20 cellular contexts compared by ENCODE assay signal in the genomic region with DNA sequence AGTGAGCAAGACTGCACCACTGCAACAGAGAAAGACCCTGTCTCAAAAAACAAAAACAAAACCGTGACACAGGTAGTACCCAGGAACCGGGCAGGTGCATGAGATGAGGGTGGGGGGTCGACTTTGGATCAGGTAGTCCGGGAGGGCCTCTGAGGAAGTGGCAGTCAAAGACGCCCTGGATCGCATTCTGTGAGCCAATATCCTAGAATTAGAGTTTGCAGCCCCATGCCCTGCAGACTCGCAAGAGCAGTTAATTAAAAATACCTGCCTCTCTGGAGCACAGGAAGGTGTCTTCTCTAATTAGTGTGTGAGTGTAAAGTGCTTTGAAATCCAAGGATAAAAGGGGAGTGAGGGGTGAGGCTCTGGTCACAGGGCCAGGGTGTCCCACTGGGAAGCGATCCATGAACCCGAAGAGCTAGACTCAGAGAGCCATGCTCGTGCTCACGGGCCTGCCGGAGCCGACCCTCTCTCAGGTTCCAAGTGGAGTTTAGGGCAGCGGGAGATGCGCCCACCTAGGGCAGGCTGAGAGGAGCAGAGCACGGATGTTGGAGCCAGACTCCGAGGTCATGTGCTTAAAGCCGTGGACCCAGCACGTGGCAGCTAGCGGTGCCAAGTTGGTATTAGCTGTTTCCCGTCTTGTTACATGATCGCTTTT.
A peak's percentile ranks its signal among the peaks of the same experiment; 100 is the strongest.
DNase-seq lines count a peak whose midpoint lies in the region; ATAC-seq, FAIRE-seq and TF ChIP-seq lines count a peak whose summit lies in the region.
"Had no signal": no experiment of that assay in that cellular context is flagged by ENCODE, and none has a peak within 500 bp of the region (broad histone marks: within the 10 kb centered on the region; RNA-seq: fewer than 3 reads in every experiment).

No MANE protein-coding gene starts in this region.

- H2BK12ac ChIP-seq in H1 (ENCODE audit: low read depth, low read length) (0 out of 2 replicates have a peak overlapping the region, but pooled peaks have one; percentile 31), trophoblast cell (ENCODE audit: low read length) (peak overlapping the region; percentile 44)

- BruUV-seq in MCF 10A (replicated peaks; lab: Mats Ljungman, UMichigan) (no TSS peak), mammary epithelial cell (replicated peaks; lab: Mats Ljungman, UMichigan) (no TSS peak)

- POLR2A ChIA-PET in MCF 10A (lab: Yijun Ruan, JAX) (interaction anchor here (0.9 to 2.9 kb wide), 8 partner anchors 16 to 318 kb away, joined by 3 to 12 read pairs (median 4); no protein-coding TSS in a partner anchor), H1 (lab: Charles Lee; ENCODE audit: partially characterized antibody) (interaction anchor here (0.9 kb wide), 1 partner anchor 9 kb away, joined by 3 read pairs; no protein-coding TSS in a partner anchor)

- H2BK5ac ChIP-seq in H1 (ENCODE audit: low read depth, low read length): no peak overlapping the region
- no peak overlapping the region for H2BK5ac ChIP-seq in trophoblast cell (ENCODE audit: low read depth, low read length, poor library complexity)

- H3K4me1 Mint-ChIP-seq in MCF 10A (ENCODE audit: insufficient read depth, unreplicated experiment): peaks cover 50% of the 10 kb centered on the region
- H3K4me1 Mint-ChIP-seq: B cell; CD4-positive, CD25-positive, alpha-beta regulatory T cell had no signal

- TF ChIP-seq CTCF in MCF 10A (IDR thresholded peaks at IDR 0.05; ENCODE audit: unreplicated experiment) (no peak), mammary epithelial cell (conservative IDR thresholded peaks at IDR 0.05 in 1 of 2, IDR thresholded peaks at IDR 0.05 in 1 of 2; ENCODE audit: extremely low read depth in 1 of 2, insufficient read depth in 1 of 2, low read depth in 1 of 2, low read length in 2 of 2) (no peak), H1 (IDR thresholded peaks at IDR 0.05; ENCODE audit: control extremely low read depth in 1 of 3, insufficient read depth in 1 of 3, low read depth in 1 of 3, low read length in 3 of 3) (no peak)

- no peaks in the 10 kb centered on the region for H3K27me3 Mint-ChIP-seq in MCF 10A (ENCODE audit: insufficient read depth, unreplicated experiment)

- H3K23ac ChIP-seq in H1 (ENCODE audit: insufficient read length) (no peak overlapping the region), trophoblast cell (ENCODE audit: low read length) (no peak overlapping the region)

- H3K4me3 Mint-ChIP-seq in MCF 10A (ENCODE audit: unreplicated experiment): no peak overlapping the region
- H3K4me3 Mint-ChIP-seq: B cell; CD4-positive, CD25-positive, alpha-beta regulatory T cell; H9 had no signal

- TF ChIP-seq POLR2A in H1 (IDR thresholded peaks at IDR 0.05; ENCODE audit: control extremely low read depth in 1 of 2, low read depth in 2 of 2, low read length in 2 of 2): no peak

- intact Hi-C loops in MCF 10A (cut with micrococcal nuclease) (no loop called here), mammary epithelial cell (cut with micrococcal nuclease) (loop anchor here (5.0 kb wide), 1 partner anchor 113 kb away; no protein-coding TSS in a partner anchor)

- no peaks in the 10 kb centered on the region for H3K9me3 ChIP-seq in mammary epithelial cell (replicated peaks; ENCODE audit: insufficient read depth, low read length)
- H3K9me3 ChIP-seq in H1 (ENCODE audit: insufficient read depth in 2 of 2, low read depth in 1 of 2, low read length in 1 of 2): no peaks in the 10 kb centered on the region
- H3K9me3 ChIP-seq in trophoblast cell (ENCODE audit: insufficient read depth, low read depth, low read length): no peaks in the 10 kb centered on the region

- no peak overlapping the region for H3K4me3 ChIP-seq in mammary epithelial cell (replicated peaks in 1 of 3; ENCODE audit: insufficient read depth in 1 of 3, low read depth in 2 of 3, low read length in 3 of 3)
- no peak overlapping the region for H3K4me3 ChIP-seq in H1 (ENCODE audit: extremely low read depth in 1 of 4, insufficient read depth in 2 of 4, low read depth in 3 of 4, low read length in 4 of 4)
- no peak overlapping the region for H3K4me3 ChIP-seq in trophoblast cell (ENCODE audit: low read depth, low read length)

- no peaks in the 10 kb centered on the region for H3K23me2 ChIP-seq in H1 (ENCODE audit: low read depth, low read length)

- H2BK15ac ChIP-seq in H1 (ENCODE audit: low read length): peak overlapping the region; percentile 48; the same call in 1 of the 2 replicates

- H3K9ac ChIP-seq in mammary epithelial cell (ENCODE audit: insufficient read depth, low read length): no peak overlapping the region
- H3K9ac ChIP-seq in H1 (replicated peaks in 1 of 4; ENCODE audit: extremely low read depth in 1 of 4, low read depth in 3 of 4, low read length in 3 of 4): no peak overlapping the region
- H3K9ac ChIP-seq in trophoblast cell (ENCODE audit: low read length): no peak overlapping the region

- H3K18ac ChIP-seq in H1 (ENCODE audit: extremely low read depth, low read length) (no peak overlapping the region), trophoblast cell (ENCODE audit: low read length) (no peak overlapping the region)

- no peaks in the 10 kb centered on the region for H4K20me1 ChIP-seq in mammary epithelial cell (ENCODE audit: insufficient read depth, low read length)
- H4K20me1 ChIP-seq in H1 (replicated peaks in 1 of 2; ENCODE audit: control insufficient read depth in 1 of 2, insufficient read depth in 2 of 2, low read length in 2 of 2): no peaks in the 10 kb centered on the region

- 0 out of 2 replicates have a peak overlapping the region, but pooled peaks have one; percentile 40 for H2BK20ac ChIP-seq in H1 (ENCODE audit: low read length)

- in situ Hi-C loops in mammary epithelial cell (cut with MboI; ENCODE audit: low sequenced_read_pairs in 2 of 2): no loop called here

- H3K4ac ChIP-seq in H1 (replicated peaks; ENCODE audit: insufficient read length, low read depth, low read length) (no peak overlapping the region), trophoblast cell (ENCODE audit: low read depth, low read length) (no peak overlapping the region)

- H4K8ac ChIP-seq in H1 (ENCODE audit: extremely low read depth, insufficient read depth, low read length) (no peak overlapping the region), trophoblast cell (ENCODE audit: low read depth, low read length) (no peak overlapping the region)

- no peak for DNase-seq in MCF 10A (ENCODE audit: unreplicated experiment)
- DNase-seq in mammary epithelial cell: no peak
- no peak for DNase-seq in H1 (ENCODE audit: low read depth in 1 of 2, low spot score in 2 of 2)
- DNase-seq in trophoblast cell: no peak
- DNase-seq in OCI-M2 (lab: John Stamatoyannopoulos, UW; ENCODE audit: unreplicated experiment): no peak
- no peak for DNase-seq in NCI-H446 treated with DMSO at 0.1 percent for 48 hours (lab: John Stamatoyannopoulos, UW)
- DNase-seq in dedifferentiated amniotic fluid mesenchymal stem cell (ENCODE audit: extremely low spot score): no peak
- DNase-seq: CD4-positive, CD25-positive, alpha-beta regulatory T cell; COR-L47; DMS 273 treated with DMSO at 0.1 percent for 48 hours; DND-41; H9; NCI-H1105; NCI-H1694; NCI-H510A treated with DMSO at 0.1 percent for 48 hours; NCI-H774; RPMI8226 had no signal

- H4K12ac ChIP-seq in trophoblast cell (ENCODE audit: low read depth, low read length): no peak overlapping the region

- CTCF ChIA-PET in MCF 10A (lab: Yijun Ruan, JAX) (interaction anchor here (0.6 to 2.9 kb wide), 9 partner anchors 13 to 75 kb away, joined by 3 to 17 read pairs (median 4); no protein-coding TSS in a partner anchor), mammary epithelial cell (lab: Charles Lee; ENCODE audit: low non-redundant PET) (no interaction called here), H1 (lab: Charles Lee; ENCODE audit: partially characterized antibody) (interaction anchor here (1.2 to 1.5 kb wide), 4 partner anchors 23 to 257 kb away, joined by 3 to 5 read pairs (median 3); no protein-coding TSS in a partner anchor)

- H3K27me3 ChIP-seq in mammary epithelial cell (ENCODE audit: insufficient read depth, low read length): no peaks in the 10 kb centered on the region
- no peaks in the 10 kb centered on the region for H3K27me3 ChIP-seq in H1 (replicated peaks in 1 of 4; ENCODE audit: control insufficient read depth in 3 of 4, extremely low read depth in 1 of 4, insufficient read depth in 3 of 4, low read length in 3 of 4)
- H3K27me3 ChIP-seq in trophoblast cell (ENCODE audit: insufficient read depth, low read length): no peaks in the 10 kb centered on the region

- H3K36me3 ChIP-seq in mammary epithelial cell (ENCODE audit: insufficient read depth, low read length): no peaks in the 10 kb centered on the region
- no peaks in the 10 kb centered on the region for H3K36me3 ChIP-seq in H1 (ENCODE audit: control insufficient read depth in 2 of 4, insufficient read depth in 4 of 4, low read length in 3 of 4)
- H3K36me3 ChIP-seq in trophoblast cell (ENCODE audit: control insufficient read depth in 1 of 2, insufficient read depth in 2 of 2, low read length in 2 of 2): no peaks in the 10 kb centered on the region

- H3K27ac ChIP-seq in mammary epithelial cell (ENCODE audit: insufficient read depth, low read depth, low read length): no peak overlapping the region
- no peak overlapping the region for H3K27ac ChIP-seq in H1 (ENCODE audit: low read depth, low read length)
- H3K27ac ChIP-seq in trophoblast cell (ENCODE audit: low read depth, low read length): no peak overlapping the region
- H3K27ac ChIP-seq: HL-60 had no signal

- dilution Hi-C loops in mammary epithelial cell (cut with HindIII; ENCODE audit: low sequenced_read_pairs): no loop called here

- no peak overlapping the region for H4K5ac ChIP-seq in H1 (ENCODE audit: insufficient read length, low read depth, low read length)

- H3K79me2 ChIP-seq in mammary epithelial cell (ENCODE audit: insufficient read depth, low read length) (no peaks in the 10 kb centered on the region), H1 (ENCODE audit: control insufficient read depth in 1 of 2, insufficient read depth in 2 of 2, low read length in 2 of 2) (no peaks in the 10 kb centered on the region), trophoblast cell (ENCODE audit: control insufficient read depth, insufficient read depth, low read length, poor library complexity) (no peaks in the 10 kb centered on the region)

- H3K79me1 ChIP-seq in H1 (ENCODE audit: low read depth, low read length) (no peaks in the 10 kb centered on the region), trophoblast cell (ENCODE audit: low read length) (peaks cover 4% of the 10 kb centered on the region)

- H3K9me3 Mint-ChIP-seq in MCF 10A (ENCODE audit: unreplicated experiment): no peaks in the 10 kb centered on the region
- H3K9me3 Mint-ChIP-seq: CD4-positive, CD25-positive, alpha-beta regulatory T cell; H9 had no signal

- H3K14ac ChIP-seq in H1 (ENCODE audit: insufficient read length) (no peak overlapping the region), trophoblast cell (ENCODE audit: low read length) (peak overlapping the region; percentile 1)

- H2AFZ ChIP-seq in mammary epithelial cell (ENCODE audit: low read depth, low read length) (no peak overlapping the region), H1 (ENCODE audit: low read length) (no peak overlapping the region), trophoblast cell (ENCODE audit: insufficient read depth, low read length, poor library complexity) (no peak overlapping the region)

- H2BK120ac ChIP-seq in H1 (replicated peaks; ENCODE audit: low read depth, low read length): no peak overlapping the region
- H2BK120ac ChIP-seq in trophoblast cell (ENCODE audit: insufficient read depth, low read length, poor library complexity): no peak overlapping the region

- H3K4me1 ChIP-seq in mammary epithelial cell (ENCODE audit: insufficient read depth, low read length) (peaks cover 40% of the 10 kb centered on the region), H1 (replicated peaks in 1 of 4; ENCODE audit: control insufficient read depth in 3 of 4, insufficient read depth in 4 of 4, low read length in 3 of 4) (peaks cover 0 to 11% (median 1%) of the 10 kb centered on the region in 4 experiments; a peak in 6 of 7 replicates), trophoblast cell (ENCODE audit: control insufficient read depth in 1 of 2, insufficient read depth in 2 of 2, low read length in 2 of 2) (peaks cover 11% of the 10 kb centered on the region in 2 experiments)

- peaks cover 13% of the 10 kb centered on the region for H3K36me3 Mint-ChIP-seq in MCF 10A (ENCODE audit: insufficient read depth, unreplicated experiment)
- H3K36me3 Mint-ChIP-seq: CD4-positive, CD25-positive, alpha-beta regulatory T cell had no signal

- no peak for FAIRE-seq in H1 (lab: Jason Lieb, UNC)

- H4K91ac ChIP-seq in H1 (replicated peaks; ENCODE audit: insufficient read length, low read length) (no peak overlapping the region), trophoblast cell (ENCODE audit: low read depth, low read length) (no peak overlapping the region)

- WGBS in mammary epithelial cell (ENCODE audit: low coverage, missing lambda C conversion rate): 92% methylated on average over 20 of the region's 22 CpGs
- 95% methylated on average over 22 of the region's 22 CpGs; no CpG with 5 or more reads in 1 of the 2 experiments for WGBS in H1 (ENCODE audit: extremely low coverage in 1 of 2, insufficient coverage in 1 of 2, insufficient read length in 1 of 2, insufficient replicate concordance in 2 of 2, low coverage in 1 of 2, low lambda C conversion rate in 2 of 2, missing lambda C conversion rate in 1 of 2), 2 experiments
- WGBS in trophoblast cell (ENCODE audit: extremely low coverage, insufficient coverage, insufficient read length): no CpG with 5 or more reads among the region's 22 CpGs

- no peak for TF ChIP-seq EP300 in H1 (IDR thresholded peaks at IDR 0.05; ENCODE audit: borderline replicate concordance in 1 of 2, low read depth in 2 of 2, low read length in 2 of 2)

- H2AK5ac ChIP-seq in H1 (ENCODE audit: low read depth, low read length): no peak overlapping the region
- peak overlapping the region; percentile 52 for H2AK5ac ChIP-seq in trophoblast cell (ENCODE audit: low read length)

- ATAC-seq in GM19463 (IDR thresholded peaks at IDR 0.05; ENCODE audit: unreplicated experiment): no peak

- no peak overlapping the region for H3K56ac ChIP-seq in H1 (replicated peaks; ENCODE audit: insufficient read length, low read depth, low read length)

- no peak for TF ChIP-seq RAD21 in H1 (IDR thresholded peaks at IDR 0.05 in 1 of 2, conservative IDR thresholded peaks at IDR 0.05 in 1 of 2; ENCODE audit: low read depth in 2 of 2, low read length in 2 of 2)

- H3K27ac Mint-ChIP-seq in MCF 10A (ENCODE audit: low read depth, unreplicated experiment): peak overlapping the region; percentile 57
- H3K27ac Mint-ChIP-seq: B cell had no signal

- no peak overlapping the region for H3K4me2 ChIP-seq in mammary epithelial cell (ENCODE audit: insufficient read depth, low read depth, low read length)
- H3K4me2 ChIP-seq in H1 (ENCODE audit: insufficient read depth in 1 of 2, low read depth in 2 of 2, low read length in 2 of 2): no peak overlapping the region
- no peak overlapping the region for H3K4me2 ChIP-seq in trophoblast cell (ENCODE audit: low read length)
